Comparison of ENCODE assay signal across 18 cellular contexts in genomic region chr18:57715671-57716070, GRCh38.
DNase-seq lines count a peak whose midpoint lies in the region; ATAC-seq and TF ChIP-seq lines count a peak whose summit lies in the region.
"Had no signal": no experiment of that assay in that cellular context is flagged by ENCODE, and none has a peak within 500 bp of the region (broad histone marks: within the 10 kb centered on the region; RNA-seq: fewer than 3 reads in every experiment).

No MANE protein-coding gene starts in this region.

- H3K36me3 ChIP-seq in PC-3 (ENCODE audit: low read depth, low read length), result no peaks in the 10 kb centered on the region
- H3K36me3 ChIP-seq in testis (ENCODE audit: low read depth, missing control alignments), result no peaks in the 10 kb centered on the region
- no peaks in the 10 kb centered on the region for H3K36me3 ChIP-seq in thyroid gland
- H3K36me3 ChIP-seq: SJCRH30 had no signal

- no peaks in the 10 kb centered on the region for H3K27me3 Mint-ChIP-seq in natural killer cell (ENCODE audit: low read depth in 2 of 2)

- no peak overlapping the region for H3K27ac Mint-ChIP-seq in natural killer cell
- H3K27ac Mint-ChIP-seq: CD14-positive monocyte, GM23338 had no signal

- no peak overlapping the region for H3K9ac ChIP-seq in PC-3 (ENCODE audit: low read length)

- peak overlapping the region; percentile 79 for H3K27ac ChIP-seq in PC-3 (ENCODE audit: low read length)
- no peak overlapping the region for H3K27ac ChIP-seq in testis
- no peak overlapping the region for H3K27ac ChIP-seq in thyroid gland
- H3K27ac ChIP-seq: SJCRH30 had no signal

- H3K27me3 ChIP-seq in PC-3 (ENCODE audit: low read length) (no peaks in the 10 kb centered on the region), testis (no peaks in the 10 kb centered on the region), thyroid gland (no peaks in the 10 kb centered on the region)
- H3K27me3 ChIP-seq: SJCRH30 had no signal

- H3K9me3 ChIP-seq in PC-3 (ENCODE audit: low read length) (no peaks in the 10 kb centered on the region), testis (no peaks in the 10 kb centered on the region), thyroid gland (no peaks in the 10 kb centered on the region)
- H3K9me3 ChIP-seq: SJCRH30 had no signal

- BruUV-seq in PC-3 (replicated peaks; lab: Mats Ljungman, UMichigan), result no TSS peak

- H3K79me2 ChIP-seq in PC-3 (ENCODE audit: low read length), result peaks cover 30% of the 10 kb centered on the region

- H3K4me3 Mint-ChIP-seq in natural killer cell, result no peak overlapping the region
- H3K4me3 Mint-ChIP-seq: CD14-positive monocyte, GM23338 had no signal

- POLR2A ChIA-PET in PC-3 (lab: Charles Lee; ENCODE audit: unreplicated experiment), result interaction anchor here (0.6 kb wide), 1 partner anchor 30 kb away, joined by 4 read pairs; no protein-coding TSS in a partner anchor

- H3K36me3 Mint-ChIP-seq in natural killer cell, result peaks cover 34% of the 10 kb centered on the region
- H3K36me3 Mint-ChIP-seq: CD14-positive monocyte had no signal

- H3K4me1 ChIP-seq in PC-3 (ENCODE audit: insufficient read depth, low read length) (peaks cover 35% of the 10 kb centered on the region), testis (no peaks in the 10 kb centered on the region), thyroid gland (peaks cover 12 to 26% of the 10 kb centered on the region in 2 donors)

- no peak overlapping the region for H2AFZ ChIP-seq in PC-3 (ENCODE audit: low read length)
- H2AFZ ChIP-seq: GM23338 had no signal

- H3K4me2 ChIP-seq in PC-3 (ENCODE audit: low read length), result peak overlapping the region; percentile 55
- H3K4me2 ChIP-seq: GM23338 had no signal

- peaks cover 0 to 9% of the 10 kb centered on the region in 2 donors for H3K4me1 Mint-ChIP-seq in natural killer cell
- H3K4me1 Mint-ChIP-seq: CD14-positive monocyte, GM23338 had no signal

- intact Hi-C loops in PC-3 (cut with micrococcal nuclease), result no loop called here
- intact Hi-C loops in natural killer cell (cut with micrococcal nuclease), result no loop called here
- intact Hi-C loops in testis (cut with DNase I; ENCODE audit: low total_unique reads), result no loop called here
- intact Hi-C loops in thyroid gland (cut with DNase I), result no loop called here

- peaks cover 7% of the 10 kb centered on the region for H3F3A ChIP-seq in PC-3 (ENCODE audit: low read length, unreplicated experiment)

- no peak overlapping the region for H3K4me3 ChIP-seq in PC-3 (ENCODE audit: low read length)
- H3K4me3 ChIP-seq in testis, result no peak overlapping the region
- H3K4me3 ChIP-seq in thyroid gland (replicated peaks in 1 of 3), result no peak overlapping the region
- H3K4me3 ChIP-seq: GM23338, SJCRH30 had no signal

- H3K9me3 Mint-ChIP-seq in natural killer cell, result peaks cover 12 to 24% of the 10 kb centered on the region in 2 donors

- WGBS in testis, 2 donors, result 68 to 93% methylated on average over 1 of the region's 1 CpG
- 76 to 84% methylated on average over 1 of the region's 1 CpG for WGBS in thyroid gland, 2 donors

- TF ChIP-seq POLR2A in testis (IDR thresholded peaks at IDR 0.05) (no peak), thyroid gland (IDR thresholded peaks at IDR 0.05) (no peak)

- no peaks in the 10 kb centered on the region for H3K9me2 ChIP-seq in PC-3 (replicated peaks; ENCODE audit: low read length)

- DNase-seq in NCI-H748 (lab: John Stamatoyannopoulos, UW; ENCODE audit: unreplicated experiment) (peak; percentile 47), NCI-H748 treated with DMSO at 0.1 percent for 48 hours (lab: John Stamatoyannopoulos, UW) (no peak), PC-3 (peak; percentile 86), renal cortical epithelial cell (ENCODE audit: low read depth) (peak; percentile 47), natural killer cell (no peak), testis (no peak), thyroid gland (no peak)
- DNase-seq: 8988T, GF-D8, HCEC 1CT, Kasumi-1, NCI-H1105, NCI-H2081, NCI-H82, SJCRH30 had no signal

- no peaks in the 10 kb centered on the region for H4K20me1 ChIP-seq in PC-3 (ENCODE audit: low read length)

- TF ChIP-seq CTCF in PC-3 (conservative IDR thresholded peaks at IDR 0.05; ENCODE audit: low read depth, low read length) (no peak), natural killer cell (IDR thresholded peaks at IDR 0.05) (no peak), testis (IDR thresholded peaks at IDR 0.05) (no peak), thyroid gland (IDR thresholded peaks at IDR 0.05) (no peak)

- peak; percentile 93 for ATAC-seq in PC-3
- peak; percentile 84 for ATAC-seq in esophagus mucosa
- ATAC-seq in natural killer cell, result no peak
- ATAC-seq: GM23338 had no signal

- CTCF ChIA-PET in PC-3 (lab: Charles Lee), result no interaction called here

Comparison
In these comparisons a context has a peak if more than half of its experiments do, and no peak if none do; other contexts are left out.
1. DNase-seq: peak in NCI-H748 (single experiment), PC-3 (single experiment) and renal cortical epithelial cell (single experiment); none in NCI-H748 treated with DMSO at 0.1 percent for 48 hours (single experiment), natural killer cell (single experiment), testis (single experiment) and thyroid gland (0 of 2).
2. ATAC-seq: peak in PC-3 (single experiment) and esophagus mucosa (single experiment); none in natural killer cell (0 of 3).